1 cellular context compared by ENCODE assay signal in the genomic region with DNA sequence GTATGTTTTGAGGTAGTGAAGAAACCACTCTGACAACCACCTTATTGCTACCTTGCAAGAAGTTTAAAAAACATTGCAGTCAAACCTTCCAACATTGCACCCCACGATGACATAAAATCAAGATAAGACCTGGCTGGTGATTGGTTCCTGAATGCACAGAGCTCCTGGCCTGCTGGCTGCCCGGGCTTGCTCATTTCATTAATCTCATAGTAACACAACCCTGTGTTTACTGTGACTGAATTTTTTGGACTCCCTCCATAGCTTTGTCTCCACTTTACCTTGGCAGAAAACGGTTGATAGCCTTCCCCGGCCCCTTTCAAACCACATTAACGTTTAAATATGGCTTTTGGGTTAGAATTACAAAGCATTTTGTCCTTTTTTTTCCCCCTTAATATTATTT.
TF ChIP-seq lines count a peak whose summit lies in the region.

No MANE protein-coding gene starts in this region.

TF ChIP-seq in K562, 482 proteins besides CTCF, POLR2A, EP300 and RAD21:
- TF ChIP-seq RBM15 (IDR thresholded peaks at IDR 0.05; ENCODE audit: insufficient read depth, low read length): no peak
- no peak for TF ChIP-seq TBP (optimal IDR thresholded peaks at IDR 0.05; ENCODE audit: low read depth, low read length)
- no peak for TF ChIP-seq PCBP2 (IDR thresholded peaks at IDR 0.05; ENCODE audit: low read depth, low read length, poor library complexity, severe bottlenecking)
- no peak for TF ChIP-seq THRAP3 (IDR thresholded peaks at IDR 0.05; ENCODE audit: borderline replicate concordance)
- no peak for TF ChIP-seq ELF4 (CRISPR knock-in tag; IDR thresholded peaks at IDR 0.05)
- TF ChIP-seq, protein P1, sequence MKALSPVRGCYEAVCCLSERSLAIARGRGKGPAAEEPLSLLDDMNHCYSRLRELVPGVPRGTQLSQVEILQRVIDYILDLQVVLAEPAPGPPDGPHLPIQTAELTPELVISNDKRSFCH (CRISPR knock-in tag; IDR thresholded peaks at IDR 0.05): no peak
- TF ChIP-seq, protein P1 (tag; IDR thresholded peaks at IDR 0.05): no peak
- TF ChIP-seq ZNF431 (CRISPR knock-in tag; IDR thresholded peaks at IDR 0.05): no peak
- no peak for TF ChIP-seq CEBPG (CRISPR knock-in tag; IDR thresholded peaks at IDR 0.05)
- TF ChIP-seq CEBPG (tag; conservative IDR thresholded peaks at IDR 0.05 in 1 of 2, IDR thresholded peaks at IDR 0.05 in 1 of 2): peak in 1 of 2 experiments; percentile 40; a peak in 1 of 4 replicates
- 0 out of 2 replicates have a peak, but pooled peaks have one; percentile 9 for TF ChIP-seq TAL1 (IDR thresholded peaks at IDR 0.05)
- TF ChIP-seq NR2F6 (CRISPR knock-in tag; IDR thresholded peaks at IDR 0.05): no peak
- no peak for TF ChIP-seq TSC22D4 (tag; IDR thresholded peaks at IDR 0.05)
- no peak for TF ChIP-seq CTBP1 (IDR thresholded peaks at IDR 0.05; ENCODE audit: borderline replicate concordance)
- TF ChIP-seq ZNF79 (CRISPR knock-in tag; IDR thresholded peaks at IDR 0.05; ENCODE audit: low read depth): no peak
- TF ChIP-seq FOXJ2 (tag; IDR thresholded peaks at IDR 0.05): peak; percentile 90
- TF ChIP-seq PPARD (CRISPR knock-in tag; IDR thresholded peaks at IDR 0.05): no peak
- no peak for TF ChIP-seq MTA3 (IDR thresholded peaks at IDR 0.05; ENCODE audit: borderline replicate concordance)
